Comparison of ENCODE assay signal across 9 cellular contexts in genomic region chr6:15962449-15962764, GRCh38.
A peak's percentile ranks its signal among the peaks of the same experiment; 100 is the strongest.
DNase-seq lines count a peak whose midpoint lies in the region; FAIRE-seq and TF ChIP-seq lines count a peak whose summit lies in the region.
"Had no signal": no experiment of that assay in that cellular context is flagged by ENCODE, and none has a peak within 500 bp of the region (broad histone marks: within the 10 kb centered on the region; RNA-seq: fewer than 3 reads in every experiment).

No MANE protein-coding gene starts in this region.

- H3K27ac ChIP-seq in effector memory CD4-positive, alpha-beta T cell (ENCODE audit: insufficient read depth, low read length, poor library complexity, severe bottlenecking): no peak overlapping the region
- H3K27ac ChIP-seq in ovary: no peak overlapping the region

- H3K4me3 ChIP-seq in bronchial epithelial cell (ENCODE audit: low read depth, low read length): no peak overlapping the region
- H3K4me3 ChIP-seq in effector memory CD4-positive, alpha-beta T cell (ENCODE audit: insufficient read depth, low read depth, low read length, poor library complexity, severe bottlenecking): no peak overlapping the region
- no peak overlapping the region for H3K4me3 ChIP-seq in ovary

- no peak for TF ChIP-seq CTCF in bronchial epithelial cell (IDR thresholded peaks at IDR 0.05; ENCODE audit: insufficient read depth, low read length, severe bottlenecking)
- TF ChIP-seq CTCF in ovary (IDR thresholded peaks at IDR 0.05): no peak

- no peaks in the 10 kb centered on the region for H3K27me3 ChIP-seq in bronchial epithelial cell (ENCODE audit: control insufficient read depth, insufficient read depth, low read length)
- H3K27me3 ChIP-seq in effector memory CD4-positive, alpha-beta T cell (replicated peaks; ENCODE audit: control insufficient read depth, insufficient read depth, low read length, poor library complexity, severe bottlenecking): no peaks in the 10 kb centered on the region
- no peaks in the 10 kb centered on the region for H3K27me3 ChIP-seq in ovary

- intact Hi-C loops in ovary (cut with DNase I): no loop called here

- peak; percentile 82 for DNase-seq in ELR (ENCODE audit: low read depth)
- peak; percentile 78 for DNase-seq in HS-5 (ENCODE audit: low read depth)
- peak; percentile 73 for DNase-seq in bronchial epithelial cell (ENCODE audit: low read depth)
- peak; percentile 24 for DNase-seq in myocyte (ENCODE audit: low read depth)
- no peak for DNase-seq in effector memory CD4-positive, alpha-beta T cell
- DNase-seq in NCI-H187 treated with DMSO at 0.1 percent for 48 hours (lab: John Stamatoyannopoulos, UW): no peak
- no peak for DNase-seq in ovary
- no peak for DNase-seq in effector CD8-positive, alpha-beta T cell (lab: John Stamatoyannopoulos, UW)
- DNase-seq: NCI-H510A had no signal

- FAIRE-seq in bronchial epithelial cell (lab: Jason Lieb, UNC): no peak

- H3K9me3 ChIP-seq in effector memory CD4-positive, alpha-beta T cell (ENCODE audit: control insufficient read depth, low read length): no peaks in the 10 kb centered on the region
- no peaks in the 10 kb centered on the region for H3K9me3 ChIP-seq in ovary

- whole genome bisulfite sequencing in ovary, 3 donors: 43 to 48% (median 43%) methylated on average over 2 of the region's 2 CpGs

- no peaks in the 10 kb centered on the region for H3K4me1 ChIP-seq in effector memory CD4-positive, alpha-beta T cell (ENCODE audit: control insufficient read depth, insufficient read depth, low read length, poor library complexity, severe bottlenecking)
- H3K4me1 ChIP-seq in ovary (ENCODE audit: insufficient read depth): no peaks in the 10 kb centered on the region

- no peak for TF ChIP-seq POLR2A in ovary (IDR thresholded peaks at IDR 0.05)

- TF ChIP-seq EP300 in ovary (IDR thresholded peaks at IDR 0.05): no peak

- H3K36me3 ChIP-seq in bronchial epithelial cell (ENCODE audit: control insufficient read depth, insufficient read depth, low read length) (no peaks in the 10 kb centered on the region), ovary (no peaks in the 10 kb centered on the region)
- no peaks in the 10 kb centered on the region for H3K36me3 ChIP-seq in effector memory CD4-positive, alpha-beta T cell (ENCODE audit: control insufficient read depth, insufficient read depth, low read length)

Comparison
In these comparisons a context has a peak if more than half of its experiments do, and no peak if none do; other contexts are left out.
1. DNase-seq: peak in ELR (single experiment), HS-5 (single experiment), bronchial epithelial cell (single experiment) and myocyte (single experiment); none in effector memory CD4-positive, alpha-beta T cell (0 of 3), NCI-H187 treated with DMSO at 0.1 percent for 48 hours (single experiment), ovary (0 of 5) and effector CD8-positive, alpha-beta T cell (single experiment).